In the genomic region with DNA sequence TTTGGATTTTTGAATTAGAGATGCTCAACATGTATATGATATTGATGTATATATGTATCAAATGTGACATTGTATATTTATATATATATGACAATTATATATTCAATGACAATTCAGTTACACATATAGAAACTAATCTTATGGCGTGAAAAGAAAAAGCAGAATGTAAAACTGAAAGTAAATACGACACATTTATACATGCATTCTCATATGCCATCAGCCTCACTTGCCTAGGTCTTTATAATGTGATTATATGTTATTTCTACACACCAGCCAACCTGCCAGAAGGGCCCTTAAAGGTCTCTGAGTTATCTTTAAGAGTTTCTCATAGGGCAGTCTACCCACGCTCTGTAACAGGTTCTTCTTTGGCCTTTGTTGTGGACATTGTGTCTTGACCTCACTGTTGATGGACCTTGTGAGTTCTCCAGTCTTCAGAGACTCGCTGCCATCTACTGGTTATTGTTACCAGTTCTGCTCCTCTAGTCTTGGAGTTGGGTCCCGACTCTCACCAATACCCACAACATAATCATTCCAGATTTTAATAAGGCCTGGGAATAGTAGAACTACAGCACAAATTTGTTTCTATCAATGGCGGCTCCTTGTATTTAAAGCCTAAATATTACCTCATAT, we compare ENCODE assay signal across 8 cellular contexts.
DNase-seq lines count a peak whose midpoint lies in the region; ATAC-seq and TF ChIP-seq lines count a peak whose summit lies in the region.

No MANE protein-coding gene starts in this region.

- peaks cover 13% of the 10 kb centered on the region for H3K9me3 Mint-ChIP-seq in WTC11
- no peaks in the 10 kb centered on the region for H3K9me3 Mint-ChIP-seq in activated T-helper 2 cell treated with anti-CD3 and anti-CD28 coated beads, Interferon-gamma antibody, Interleukin-2, Interleukin-4, amounts not matched to agents 10 μg/mL and 5 μg/mL and 100 μg/mL, durations not matched to agents 14 hours and 24 hours and 36 hours

- H3K27me3 ChIP-seq in kidney epithelial cell (ENCODE audit: control insufficient read depth, insufficient read depth, low read length) = no peaks in the 10 kb centered on the region

- no peaks in the 10 kb centered on the region for H3K27me3 Mint-ChIP-seq in WTC11 (ENCODE audit: low read depth)
- H3K27me3 Mint-ChIP-seq in activated T-helper 2 cell treated with anti-CD3 and anti-CD28 coated beads, Interferon-gamma antibody, Interleukin-2, Interleukin-4, amounts not matched to agents 10 μg/mL and 5 μg/mL and 100 μg/mL, durations not matched to agents 14 hours and 24 hours and 36 hours (ENCODE audit: low read depth) = no peaks in the 10 kb centered on the region

- CTCF ChIA-PET in WTC11 (lab: Charles Lee) = no interaction called here

- no peak overlapping the region for H3K27ac Mint-ChIP-seq in WTC11
- no peak overlapping the region for H3K27ac Mint-ChIP-seq in activated T-helper 2 cell treated with anti-CD3 and anti-CD28 coated beads, Interferon-gamma antibody, Interleukin-2, Interleukin-4, amounts not matched to agents 10 μg/mL and 5 μg/mL and 100 μg/mL, durations not matched to agents 14 hours and 24 hours and 36 hours

- no peak overlapping the region for H3K4me3 ChIP-seq in kidney epithelial cell (ENCODE audit: low read depth, low read length)

- POLR2A ChIA-PET in WTC11 (lab: Charles Lee) = no interaction called here

- ATAC-seq in GM21447 (IDR thresholded peaks at IDR 0.05; ENCODE audit: unreplicated experiment) (peak; percentile 94), WTC11 (peak; percentile 96)

- peaks cover 10% of the 10 kb centered on the region for H3K4me1 Mint-ChIP-seq in WTC11
- H3K4me1 Mint-ChIP-seq in activated T-helper 2 cell treated with anti-CD3 and anti-CD28 coated beads, Interferon-gamma antibody, Interleukin-2, Interleukin-4, amounts not matched to agents 10 μg/mL and 5 μg/mL and 100 μg/mL, durations not matched to agents 14 hours and 24 hours and 36 hours (ENCODE audit: low read depth) = no peaks in the 10 kb centered on the region

- intact Hi-C loops in activated T-helper 2 cell treated with anti-CD3 and anti-CD28 coated beads, Interferon-gamma antibody, Interleukin-2, Interleukin-4, amounts not matched to agents 10 μg/mL and 5 μg/mL and 100 μg/mL, durations not matched to agents 14 hours and 24 hours and 36 hours (cut with micrococcal nuclease) = loop anchor here (1.0 kb wide), 1 partner anchor 256 kb away; no protein-coding TSS in a partner anchor

- no peaks in the 10 kb centered on the region for H3K36me3 ChIP-seq in kidney epithelial cell (ENCODE audit: control insufficient read depth, insufficient read depth, low read length)

- TF ChIP-seq CTCF in WTC11 (IDR thresholded peaks at IDR 0.05) = no peak
- TF ChIP-seq CTCF in kidney epithelial cell (IDR thresholded peaks at IDR 0.05; ENCODE audit: insufficient read depth, low read length, poor library complexity, severe bottlenecking) = peak; percentile 24

- H3K36me3 Mint-ChIP-seq in WTC11 = peaks cover 11% of the 10 kb centered on the region
- H3K36me3 Mint-ChIP-seq in activated T-helper 2 cell treated with anti-CD3 and anti-CD28 coated beads, Interferon-gamma antibody, Interleukin-2, Interleukin-4, amounts not matched to agents 10 μg/mL and 5 μg/mL and 100 μg/mL, durations not matched to agents 14 hours and 24 hours and 36 hours (ENCODE audit: low read depth) = no peaks in the 10 kb centered on the region

- H3K4me3 Mint-ChIP-seq in WTC11 = no peak overlapping the region
- no peak overlapping the region for H3K4me3 Mint-ChIP-seq in activated T-helper 2 cell treated with anti-CD3 and anti-CD28 coated beads, Interferon-gamma antibody, Interleukin-2, Interleukin-4, amounts not matched to agents 10 μg/mL and 5 μg/mL and 100 μg/mL, durations not matched to agents 14 hours and 24 hours and 36 hours (ENCODE audit: low read depth)

- DNase-seq in Daoy (ENCODE audit: low read depth) (peak; percentile 27), HS-27A (ENCODE audit: low read depth) (peak; percentile 42), WTC11 (ENCODE audit: low spot score) (no peak), kidney epithelial cell (ENCODE audit: low read depth) (peak; percentile 1), GOT3 (lab: John Stamatoyannopoulos, UW) (no peak), NCI-H187 treated with DMSO at 0.1 percent for 48 hours (lab: John Stamatoyannopoulos, UW) (no peak)
- no peak for DNase-seq in activated T-helper 2 cell treated with anti-CD3 and anti-CD28 coated beads, Interferon-gamma antibody, Interleukin-2, Interleukin-4, amounts not matched to agents 10 μg/mL and 5 μg/mL and 100 μg/mL, durations not matched to agents 14 hours and 24 hours and 36 hours (ENCODE audit: low spot score)

TF ChIP-seq in WTC11, 78 proteins besides CTCF, POLR2A, EP300 and RAD21 (continues in another document):
- TF ChIP-seq SMAD3 (CRISPR knock-in tag; IDR thresholded peaks at IDR 0.05; ENCODE audit: borderline replicate concordance) = no peak
- TF ChIP-seq EMX1 (CRISPR knock-in tag; IDR thresholded peaks at IDR 0.05) = no peak
- no peak for TF ChIP-seq ZNF396 (CRISPR knock-in tag; IDR thresholded peaks at IDR 0.05; ENCODE audit: borderline replicate concordance)
- TF ChIP-seq, protein P1, sequence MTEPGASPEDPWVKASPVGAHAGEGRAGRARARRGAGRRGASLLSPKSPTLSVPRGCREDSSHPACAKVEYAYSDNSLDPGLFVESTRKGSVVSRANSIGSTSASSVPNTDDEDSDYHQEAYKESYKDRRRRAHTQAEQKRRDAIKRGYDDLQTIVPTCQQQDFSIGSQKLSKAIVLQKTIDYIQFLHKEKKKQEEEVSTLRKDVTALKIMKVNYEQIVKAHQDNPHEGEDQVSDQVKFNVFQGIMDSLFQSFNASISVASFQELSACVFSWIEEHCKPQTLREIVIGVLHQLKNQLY (CRISPR knock-in tag; IDR thresholded peaks at IDR 0.05) = no peak
- TF ChIP-seq, protein P2, sequence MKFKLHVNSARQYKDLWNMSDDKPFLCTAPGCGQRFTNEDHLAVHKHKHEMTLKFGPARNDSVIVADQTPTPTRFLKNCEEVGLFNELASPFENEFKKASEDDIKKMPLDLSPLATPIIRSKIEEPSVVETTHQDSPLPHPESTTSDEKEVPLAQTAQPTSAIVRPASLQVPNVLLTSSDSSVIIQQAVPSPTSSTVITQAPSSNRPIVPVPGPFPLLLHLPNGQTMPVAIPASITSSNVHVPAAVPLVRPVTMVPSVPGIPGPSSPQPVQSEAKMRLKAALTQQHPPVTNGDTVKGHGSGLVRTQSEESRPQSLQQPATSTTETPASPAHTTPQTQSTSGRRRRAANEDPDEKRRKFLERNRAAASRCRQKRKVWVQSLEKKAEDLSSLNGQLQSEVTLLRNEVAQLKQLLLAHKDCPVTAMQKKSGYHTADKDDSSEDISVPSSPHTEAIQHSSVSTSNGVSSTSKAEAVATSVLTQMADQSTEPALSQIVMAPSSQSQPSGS (CRISPR knock-in tag; IDR thresholded peaks at IDR 0.05; ENCODE audit: borderline replicate concordance, low read depth) = no peak
- no peak for TF ChIP-seq ZNF423 (CRISPR knock-in tag; IDR thresholded peaks at IDR 0.05)
- TF ChIP-seq, protein P3, sequence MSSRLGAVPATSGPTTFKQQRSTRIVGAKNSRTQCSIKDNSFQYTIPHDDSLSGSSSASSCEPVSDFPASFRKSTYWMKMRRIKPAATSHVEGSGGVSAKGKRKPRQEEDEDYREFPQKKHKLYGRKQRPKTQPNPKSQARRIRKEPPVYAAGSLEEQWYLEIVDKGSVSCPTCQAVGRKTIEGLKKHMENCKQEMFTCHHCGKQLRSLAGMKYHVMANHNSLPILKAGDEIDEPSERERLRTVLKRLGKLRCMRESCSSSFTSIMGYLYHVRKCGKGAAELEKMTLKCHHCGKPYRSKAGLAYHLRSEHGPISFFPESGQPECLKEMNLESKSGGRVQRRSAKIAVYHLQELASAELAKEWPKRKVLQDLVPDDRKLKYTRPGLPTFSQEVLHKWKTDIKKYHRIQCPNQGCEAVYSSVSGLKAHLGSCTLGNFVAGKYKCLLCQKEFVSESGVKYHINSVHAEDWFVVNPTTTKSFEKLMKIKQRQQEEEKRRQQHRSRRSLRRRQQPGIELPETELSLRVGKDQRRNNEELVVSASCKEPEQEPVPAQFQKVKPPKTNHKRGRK (CRISPR knock-in tag; IDR thresholded peaks at IDR 0.05; ENCODE audit: borderline replicate concordance) = no peak
- TF ChIP-seq, protein P4, sequence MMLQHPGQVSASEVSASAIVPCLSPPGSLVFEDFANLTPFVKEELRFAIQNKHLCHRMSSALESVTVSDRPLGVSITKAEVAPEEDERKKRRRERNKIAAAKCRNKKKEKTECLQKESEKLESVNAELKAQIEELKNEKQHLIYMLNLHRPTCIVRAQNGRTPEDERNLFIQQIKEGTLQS (CRISPR knock-in tag; conservative IDR thresholded peaks at IDR 0.05) = no peak
- TF ChIP-seq NFATC4 (CRISPR knock-in tag; IDR thresholded peaks at IDR 0.05) = no peak
- TF ChIP-seq, protein P5, sequence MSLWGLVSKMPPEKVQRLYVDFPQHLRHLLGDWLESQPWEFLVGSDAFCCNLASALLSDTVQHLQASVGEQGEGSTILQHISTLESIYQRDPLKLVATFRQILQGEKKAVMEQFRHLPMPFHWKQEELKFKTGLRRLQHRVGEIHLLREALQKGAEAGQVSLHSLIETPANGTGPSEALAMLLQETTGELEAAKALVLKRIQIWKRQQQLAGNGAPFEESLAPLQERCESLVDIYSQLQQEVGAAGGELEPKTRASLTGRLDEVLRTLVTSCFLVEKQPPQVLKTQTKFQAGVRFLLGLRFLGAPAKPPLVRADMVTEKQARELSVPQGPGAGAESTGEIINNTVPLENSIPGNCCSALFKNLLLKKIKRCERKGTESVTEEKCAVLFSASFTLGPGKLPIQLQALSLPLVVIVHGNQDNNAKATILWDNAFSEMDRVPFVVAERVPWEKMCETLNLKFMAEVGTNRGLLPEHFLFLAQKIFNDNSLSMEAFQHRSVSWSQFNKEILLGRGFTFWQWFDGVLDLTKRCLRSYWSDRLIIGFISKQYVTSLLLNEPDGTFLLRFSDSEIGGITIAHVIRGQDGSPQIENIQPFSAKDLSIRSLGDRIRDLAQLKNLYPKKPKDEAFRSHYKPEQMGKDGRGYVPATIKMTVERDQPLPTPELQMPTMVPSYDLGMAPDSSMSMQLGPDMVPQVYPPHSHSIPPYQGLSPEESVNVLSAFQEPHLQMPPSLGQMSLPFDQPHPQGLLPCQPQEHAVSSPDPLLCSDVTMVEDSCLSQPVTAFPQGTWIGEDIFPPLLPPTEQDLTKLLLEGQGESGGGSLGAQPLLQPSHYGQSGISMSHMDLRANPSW (CRISPR knock-in tag; conservative IDR thresholded peaks at IDR 0.05; ENCODE audit: low read depth) = no peak
- TF ChIP-seq ZNF416 (CRISPR knock-in tag; IDR thresholded peaks at IDR 0.05) = no peak

Comparison
In these comparisons a context has a peak if more than half of its experiments do, and no peak if none do; other contexts are left out.
1. DNase-seq: peak in Daoy (single experiment), HS-27A (single experiment) and kidney epithelial cell (single experiment); none in WTC11 (single experiment), GOT3 (single experiment), activated T-helper 2 cell treated with anti-CD3 and anti-CD28 coated beads, Interferon-gamma antibody, Interleukin-2, Interleukin-4, amounts not matched to agents 10 μg/mL and 5 μg/mL and 100 μg/mL, durations not matched to agents 14 hours and 24 hours and 36 hours (single experiment) and NCI-H187 treated with DMSO at 0.1 percent for 48 hours (single experiment).